Comparison of ENCODE assay signal across 18 cellular contexts in the genomic region with DNA sequence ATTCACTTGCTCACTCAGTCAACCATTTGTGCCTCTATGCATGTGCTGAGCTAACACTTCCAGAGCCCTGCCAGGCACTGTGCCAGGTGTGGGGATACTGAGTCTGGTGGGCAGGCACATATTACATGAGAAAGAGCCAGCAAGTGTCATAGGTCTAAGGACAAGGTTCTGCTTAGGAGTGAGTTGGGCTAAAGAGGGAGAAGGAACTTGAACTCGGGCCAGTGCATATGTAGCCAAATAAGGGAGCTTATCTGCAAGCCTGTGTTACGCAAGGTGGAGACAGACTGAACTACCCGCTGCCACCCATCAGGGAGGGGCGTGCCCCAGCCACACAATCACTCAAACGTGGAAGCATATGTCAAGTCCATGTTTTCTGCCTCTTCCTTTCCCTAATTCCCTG.
DNase-seq lines count a peak whose midpoint lies in the region; ATAC-seq, FAIRE-seq and TF ChIP-seq lines count a peak whose summit lies in the region.
"Had no signal": no experiment of that assay in that cellular context is flagged by ENCODE, and none has a peak within 500 bp of the region (broad histone marks: within the 10 kb centered on the region; RNA-seq: fewer than 3 reads in every experiment).

No MANE protein-coding gene starts in this region.

- ATAC-seq in Right ventricle myocardium superior (ENCODE audit: poor library complexity) (peak; percentile 96), esophagus mucosa (peak; percentile 59), lung (ENCODE audit: insufficient read depth, low FRiP score) (peak; percentile 57)
- ATAC-seq: naive thymus-derived CD4-positive, alpha-beta T cell had no signal

- H3K36me3 ChIP-seq in lung (ENCODE audit: control insufficient read depth in 2 of 2, insufficient read depth in 2 of 2, low read length in 2 of 2): no peaks in the 10 kb centered on the region
- H3K36me3 ChIP-seq: ovary had no signal

- H3K27me3 ChIP-seq in lung (ENCODE audit: control insufficient read depth, insufficient read depth): no peaks in the 10 kb centered on the region
- H3K27me3 ChIP-seq: ovary had no signal

- TF ChIP-seq CTCF in lung (IDR thresholded peaks at IDR 0.05; ENCODE audit: control extremely low read depth, extremely low read depth): no peak

- FAIRE-seq in GM19239 (lab: Jason Lieb, UNC): no peak

- DNase-seq in Right ventricle myocardium superior (peak; percentile 74), cardiac septum (ENCODE audit: low spot score) (no peak), lung (ENCODE audit: low spot score) (peak; percentile 56), NCI-H510A treated with DMSO at 0.1 percent for 48 hours (lab: John Stamatoyannopoulos, UW) (no peak), GM19239 (ENCODE audit: insufficient read length, low spot score) (no peak), DMS153 (lab: John Stamatoyannopoulos, UW) (no peak)
- DNase-seq in stimulated activated naive CD4-positive, alpha-beta T cell (lab: John Stamatoyannopoulos, UW): no peak
- DNase-seq: activated CD8-positive, alpha-beta memory T cell treated with anti-CD3 and anti-CD28 coated beads for 24 hours; activated naive CD8-positive, alpha-beta T cell treated with anti-CD3 and anti-CD28 coated beads for 36 hours; MM.1S; naive thymus-derived CD4-positive, alpha-beta T cell; NCI-H187 treated with DMSO at 0.1 percent for 48 hours; NCI-H446; ovary; stimulated activated CD4-positive, alpha-beta T cell treated with anti-CD3 and anti-CD28 coated beads, Interleukin-1b, Interleukin-23, amount 100 ng/mL, for 48 hours; stimulated activated naive CD4-positive, alpha-beta T cell treated with Interleukin-2 at 50 U/mL for 16 hours had no signal

- H3K4me1 ChIP-seq in lung (ENCODE audit: control insufficient read depth in 2 of 2, insufficient read depth in 2 of 2, low read length in 2 of 2): peaks cover 0 to 6% of the 10 kb centered on the region in 2 donors

- no peak overlapping the region for H3K4me3 ChIP-seq in lung
- H3K4me3 ChIP-seq: coronary artery, ovary had no signal

- no peaks in the 10 kb centered on the region for H3K9me3 ChIP-seq in lung (ENCODE audit: control insufficient read depth in 2 of 2, insufficient read depth in 1 of 2, low read length in 1 of 2)
- H3K9me3 ChIP-seq: ovary had no signal

- WGBS in lung, 2 donors: 38% methylated on average over 5 of the region's 5 CpGs

- H3K27ac ChIP-seq in lung (ENCODE audit: low read depth in 1 of 2, low read length in 1 of 2): no peak overlapping the region
- H3K27ac ChIP-seq: coronary artery, ovary had no signal

- intact Hi-C loops in Right ventricle myocardium superior (cut with DNase I): no loop called here
- intact Hi-C loops in cardiac septum (cut with DNase I): no loop called here

Comparison
In these comparisons a context has a peak if more than half of its experiments do, and no peak if none do; other contexts are left out.
1. DNase-seq: peak in Right ventricle myocardium superior (single experiment) and lung (single experiment); none in cardiac septum (single experiment), NCI-H510A treated with DMSO at 0.1 percent for 48 hours (single experiment), GM19239 (single experiment), stimulated activated naive CD4-positive, alpha-beta T cell (0 of 6) and DMS153 (single experiment).
2. Peak in every context shown above with its lines, with median percentiles within 50 percentile points of each other: ATAC-seq.